ENCODE assay signal across 18 cellular contexts in genomic region chr1:19889656-19890055, GRCh38. TPM values are rescaled to one million over a fixed set of nuclear protein-coding genes. Genes with fewer than 3 reads are reported as not detected.
DNase-seq lines count a peak whose midpoint lies in the region; ATAC-seq and TF ChIP-seq lines count a peak whose summit lies in the region.
"Had no signal": no experiment of that assay in that cellular context is flagged by ENCODE, and none has a peak within 500 bp of the region (broad histone marks: within the 10 kb centered on the region; RNA-seq: fewer than 3 reads in every experiment).

No MANE protein-coding gene starts in this region.

- ATAC-seq in stimulated activated effector memory CD8-positive, alpha-beta T cell treated with anti-CD3 and anti-CD28 coated beads, Interleukin-12 subunit alpha, Interleukin-12 subunit beta, amount 100 ng/mL, for 72 hours = no peak
- ATAC-seq: GM23338 had no signal

- peaks cover 36% of the 10 kb centered on the region for H3K4me1 ChIP-seq in SJSA1 (replicated peaks)

- H3K36me3 Mint-ChIP-seq in activated naive CD4-positive, alpha-beta T cell treated with anti-CD3 and anti-CD28 coated beads, Interleukin-2, amount 50 U/mL, for 24 hours = peaks cover 7% of the 10 kb centered on the region
- peaks cover 42% of the 10 kb centered on the region for H3K36me3 Mint-ChIP-seq in stimulated activated effector memory CD8-positive, alpha-beta T cell treated with anti-CD3 and anti-CD28 coated beads, Interleukin-12 subunit alpha, Interleukin-12 subunit beta, amount 100 ng/mL, for 72 hours

- H3K27ac Mint-ChIP-seq in activated naive CD4-positive, alpha-beta T cell treated with anti-CD3 and anti-CD28 coated beads, Interleukin-2, amount 50 U/mL, for 24 hours = peak overlapping the region; percentile 42
- peak overlapping the region; percentile 21 for H3K27ac Mint-ChIP-seq in stimulated activated effector memory CD8-positive, alpha-beta T cell treated with anti-CD3 and anti-CD28 coated beads, Interleukin-12 subunit alpha, Interleukin-12 subunit beta, amount 100 ng/mL, for 72 hours
- H3K27ac Mint-ChIP-seq: GM23338 had no signal

- H3K9me3 ChIP-seq in SJSA1 (replicated peaks) = no peaks in the 10 kb centered on the region
- H3K9me3 ChIP-seq: BLaER1 treated with 17β-estradiol and CSF1 and Interleukin-3, amounts not matched to agents 10 nM and 100 nM had no signal

- H3K27me3 ChIP-seq in SJSA1 (replicated peaks) = no peaks in the 10 kb centered on the region
- H3K27me3 ChIP-seq: BLaER1 treated with 17β-estradiol and CSF1 and Interleukin-3, amounts not matched to agents 10 nM and 100 nM had no signal

- H3K27me3 Mint-ChIP-seq in activated naive CD4-positive, alpha-beta T cell treated with anti-CD3 and anti-CD28 coated beads, Interleukin-2, amount 50 U/mL, for 24 hours = no peaks in the 10 kb centered on the region
- H3K27me3 Mint-ChIP-seq: CD4-positive, CD25-positive, alpha-beta regulatory T cell had no signal

- peaks cover 67% of the 10 kb centered on the region for H3K36me3 ChIP-seq in SJSA1

- H3K4me1 Mint-ChIP-seq in activated naive CD4-positive, alpha-beta T cell treated with anti-CD3 and anti-CD28 coated beads, Interleukin-2, amount 50 U/mL, for 24 hours = peaks cover 32% of the 10 kb centered on the region
- H3K4me1 Mint-ChIP-seq in stimulated activated effector memory CD8-positive, alpha-beta T cell treated with anti-CD3 and anti-CD28 coated beads, Interleukin-12 subunit alpha, Interleukin-12 subunit beta, amount 100 ng/mL, for 72 hours = peaks cover 30% of the 10 kb centered on the region

- no peak for TF ChIP-seq CTCF in fibroblast of pulmonary artery (IDR thresholded peaks at IDR 0.05; ENCODE audit: low read length, missing control alignments)

- 0 out of 2 replicates have a peak overlapping the region, but pooled peaks have one; percentile 5 for H3K27ac ChIP-seq in SJSA1
- H3K27ac ChIP-seq: 22Rv1; BLaER1 treated with 17β-estradiol and CSF1 and Interleukin-3, amounts not matched to agents 10 nM and 100 nM had no signal

- in situ Hi-C loops in ACHN (cut with HindIII; ENCODE audit: low pct_ligation_motif_present, low pct_unique_long_range_greater_than_20kb, low sequenced_read_pairs) = no loop called here

- H3K4me3 Mint-ChIP-seq in activated naive CD4-positive, alpha-beta T cell treated with anti-CD3 and anti-CD28 coated beads, Interleukin-2, amount 50 U/mL, for 24 hours = no peak overlapping the region
- no peak overlapping the region for H3K4me3 Mint-ChIP-seq in stimulated activated effector memory CD8-positive, alpha-beta T cell treated with anti-CD3 and anti-CD28 coated beads, Interleukin-12 subunit alpha, Interleukin-12 subunit beta, amount 100 ng/mL, for 72 hours
- H3K4me3 Mint-ChIP-seq: CD4-positive, CD25-positive, alpha-beta regulatory T cell; GM23338 had no signal

- H3K4me3 ChIP-seq in SJSA1 = no peak overlapping the region
- no peak overlapping the region for H3K4me3 ChIP-seq in fibroblast of pulmonary artery (replicated peaks; ENCODE audit: low read depth, low read length)
- H3K4me3 ChIP-seq: BLaER1 treated with 17β-estradiol and CSF1 and Interleukin-3, amounts not matched to agents 10 nM and 100 nM; GM23338 had no signal

- no peak for DNase-seq in activated naive CD4-positive, alpha-beta T cell treated with Interleukin-2 at 50 U/mL for 16 hours
- no peak for DNase-seq in SJSA1 (ENCODE audit: low read depth in 1 of 2, low spot score in 2 of 2)
- peak; percentile 29 for DNase-seq in fibroblast of pulmonary artery (ENCODE audit: low read depth)
- DNase-seq in stimulated activated effector memory CD8-positive, alpha-beta T cell treated with anti-CD3 and anti-CD28 coated beads, Interleukin-12 subunit alpha, Interleukin-12 subunit beta, amount 100 ng/mL, for 72 hours (ENCODE audit: low spot score in 2 of 2) = no peak
- DNase-seq in NCI-H345 treated with DMSO at 0.1 percent for 48 hours (lab: John Stamatoyannopoulos, UW; ENCODE audit: unreplicated experiment) = no peak
- DNase-seq in NCI-H1048 (lab: John Stamatoyannopoulos, UW) = no peak
- DNase-seq in ACHN = no peak
- DNase-seq: Calu3; CD4-positive, CD25-positive, alpha-beta regulatory T cell; DMS153; DND-41; GDM1; H7 had no signal

- no peaks in the 10 kb centered on the region for H3K9me3 Mint-ChIP-seq in activated naive CD4-positive, alpha-beta T cell treated with anti-CD3 and anti-CD28 coated beads, Interleukin-2, amount 50 U/mL, for 24 hours
- H3K9me3 Mint-ChIP-seq in stimulated activated effector memory CD8-positive, alpha-beta T cell treated with anti-CD3 and anti-CD28 coated beads, Interleukin-12 subunit alpha, Interleukin-12 subunit beta, amount 100 ng/mL, for 72 hours = no peaks in the 10 kb centered on the region
- H3K9me3 Mint-ChIP-seq: CD4-positive, CD25-positive, alpha-beta regulatory T cell; GM23338 had no signal

RNA-seq across cellular contexts. Expression of gene OTUD3, which starts 7.5 kb away (rescaled TPM):
- 6.8 and 10.1 TPM in 2 replicates for total RNA-seq in SJSA1 (2014; rRNA removed; shearing (Covaris generic))

RNA-seq across cellular contexts. Expression of gene PLA2G2E, which starts 33.8 kb away (rescaled TPM):
- not detected in 2 replicates for total RNA-seq in SJSA1 (2014; rRNA removed; shearing (Covaris generic))
- total RNA-seq: A673; Calu3; CD4-positive, CD25-positive, alpha-beta regulatory T cell; GM23338; H7 had no signal
